ENCODE assay signal across 9 cellular contexts in the genomic region with DNA sequence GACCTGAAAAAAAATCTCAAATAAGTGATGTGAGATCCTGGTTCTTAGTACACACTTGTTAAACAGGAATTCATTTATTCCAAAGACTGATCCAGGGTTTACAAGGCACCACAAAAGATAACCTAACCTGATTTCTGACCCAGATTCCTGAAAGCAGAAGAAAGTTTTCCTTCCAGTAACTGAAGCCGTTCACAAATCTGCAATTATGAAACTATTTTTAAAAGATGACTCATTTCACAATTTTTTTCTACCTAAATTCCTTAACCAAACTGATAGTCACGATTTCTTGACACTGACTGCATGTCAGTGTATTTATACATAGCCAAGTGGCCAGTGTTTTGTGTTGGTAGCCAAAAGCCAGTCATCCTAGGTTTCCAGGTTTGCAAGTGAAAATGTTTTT. TPM values are rescaled to one million over a fixed set of nuclear protein-coding genes. Genes with fewer than 3 reads are reported as not detected.
DNase-seq lines count a peak whose midpoint lies in the region; ATAC-seq and TF ChIP-seq lines count a peak whose summit lies in the region.
"Had no signal": no experiment of that assay in that cellular context is flagged by ENCODE, and none has a peak within 500 bp of the region (broad histone marks: within the 10 kb centered on the region; RNA-seq: fewer than 3 reads in every experiment).

No MANE protein-coding gene starts in this region.

- peak; percentile 37 for DNase-seq in NOMO-1 treated with DMSO at 0.1 percent for 48 hours (lab: John Stamatoyannopoulos, UW; ENCODE audit: unreplicated experiment)
- no peak for DNase-seq in NOMO-1 treated with dmso at 0.1 percent for 144 hours (lab: John Stamatoyannopoulos, UW; ENCODE audit: unreplicated experiment)
- DNase-seq in astrocyte of the cerebellum (ENCODE audit: low read depth), result peak; percentile 20
- peak; percentile 46 for DNase-seq in retinal pigment epithelial cell (ENCODE audit: low read depth)
- DNase-seq in progenitor cell of endocrine pancreas (ENCODE audit: low spot score, unreplicated experiment), result no peak
- DNase-seq in NCI-H1048 (lab: John Stamatoyannopoulos, UW), result no peak
- DNase-seq in ecto neural progenitor cell (ENCODE audit: low spot score), result no peak

- no peak overlapping the region for H3K27ac Mint-ChIP-seq in progenitor cell of endocrine pancreas
- H3K27ac Mint-ChIP-seq: nephron had no signal

- H3K4me3 ChIP-seq in astrocyte of the cerebellum (ENCODE audit: low read depth, low read length), result no peak overlapping the region
- H3K4me3 ChIP-seq in retinal pigment epithelial cell (ENCODE audit: low read length), result no peak overlapping the region

- no peak for TF ChIP-seq CTCF in astrocyte of the cerebellum (IDR thresholded peaks at IDR 0.05; ENCODE audit: low read depth, low read length, missing control alignments)
- no peak for TF ChIP-seq CTCF in retinal pigment epithelial cell (conservative IDR thresholded peaks at IDR 0.05; ENCODE audit: low read depth, low read length)
- no peak for TF ChIP-seq CTCF in progenitor cell of endocrine pancreas (IDR thresholded peaks at IDR 0.05; ENCODE audit: unreplicated experiment)

- H3K9me3 Mint-ChIP-seq in progenitor cell of endocrine pancreas (ENCODE audit: low read depth), result no peaks in the 10 kb centered on the region
- H3K9me3 Mint-ChIP-seq: nephron had no signal

- H3K36me3 Mint-ChIP-seq in progenitor cell of endocrine pancreas (ENCODE audit: insufficient read depth), result no peaks in the 10 kb centered on the region

- H3K4me1 Mint-ChIP-seq in progenitor cell of endocrine pancreas (ENCODE audit: low read depth), result peaks cover 2% of the 10 kb centered on the region

- peak; percentile 40 for ATAC-seq in HG03039 (IDR thresholded peaks at IDR 0.05; ENCODE audit: unreplicated experiment)

- H3K4me3 Mint-ChIP-seq in progenitor cell of endocrine pancreas (ENCODE audit: low read depth), result no peak overlapping the region
- H3K4me3 Mint-ChIP-seq: nephron had no signal

- in situ Hi-C loops in astrocyte of the cerebellum (cut with HindIII; ENCODE audit: low sequenced_read_pairs), result no loop called here

- no peaks in the 10 kb centered on the region for H3K27me3 Mint-ChIP-seq in progenitor cell of endocrine pancreas

RNA-seq across cellular contexts. Expression of gene SLC9A9, which starts 17.1 kb away (rescaled TPM):
- 0.17 and 0.78 TPM in 2 replicates for total RNA-seq in progenitor cell of endocrine pancreas

Comparison
In these comparisons a context has a peak if more than half of its experiments do, and no peak if none do; other contexts are left out.
1. DNase-seq: peak in NOMO-1 treated with DMSO at 0.1 percent for 48 hours (single experiment), astrocyte of the cerebellum (single experiment) and retinal pigment epithelial cell (single experiment); none in NOMO-1 treated with dmso at 0.1 percent for 144 hours (single experiment), progenitor cell of endocrine pancreas (single experiment), NCI-H1048 (single experiment) and ecto neural progenitor cell (single experiment).